ENCODE assay signal across 23 cellular contexts in genomic region chr18:25052426-25052825, GRCh38.
"Had no signal": no experiment of that assay in that cellular context is flagged by ENCODE, and none has a peak within 500 bp of the region (broad histone marks: within the 10 kb centered on the region; RNA-seq: fewer than 3 reads in every experiment).

No MANE protein-coding gene starts in this region.

- H3K4me3 ChIP-seq: MG63, SJSA1, SK-N-MC had no signal

- ATAC-seq: HepG2 had no signal

- DNase-seq: IMR-90, Karpas-422, KG1, MG63, NCI-H1092, NCI-H1105 treated with DMSO at 0.1 percent for 48 hours, NCI-H1417 treated with DMSO at 0.1 percent for 48 hours, NCI-H146, NCI-H1694 treated with DMSO at 0.1 percent for 48 hours, NCI-H1930, NCI-H2081 treated with DMSO at 0.1 percent for 48 hours, NCI-H2227 treated with DMSO at 0.1 percent for 48 hours, NCI-H446, NCI-H510A, NCI-H524 treated with DMSO at 0.1 percent for 48 hours, NCI-H69, NCI-H774, Right ventricle myocardium superior, RPMI8226, SIG-M5 had no signal

- H3K9me3 ChIP-seq: MG63, SJSA1 had no signal

- H3K36me3 ChIP-seq: MG63, SJSA1 had no signal

- H3K4me1 ChIP-seq: SJSA1 had no signal

- H3K27me3 ChIP-seq: MG63, SJSA1 had no signal

- H3K27ac ChIP-seq: SJSA1, SK-N-MC had no signal
